12 cellular contexts compared by ENCODE assay signal in genomic region chr10:126199221-126199998, GRCh38.
DNase-seq lines count a peak whose midpoint lies in the region; ATAC-seq, FAIRE-seq and TF ChIP-seq lines count a peak whose summit lies in the region.
"Had no signal": no experiment of that assay in that cellular context is flagged by ENCODE, and none has a peak within 500 bp of the region (broad histone marks: within the 10 kb centered on the region; RNA-seq: fewer than 3 reads in every experiment).

No MANE protein-coding gene starts in this region.

- H3K4me1 ChIP-seq in adipocyte (ENCODE audit: control insufficient read depth, insufficient read depth, low read length) (peaks cover 12% of the 10 kb centered on the region), hepatocyte (ENCODE audit: insufficient read depth) (no peaks in the 10 kb centered on the region), tibial artery (peaks cover 0 to 33% (median 7%) of the 10 kb centered on the region in 4 donors)

- H3K36me3 ChIP-seq in adipocyte (ENCODE audit: control insufficient read depth, insufficient read depth, low read length, severe bottlenecking): no peaks in the 10 kb centered on the region
- H3K36me3 ChIP-seq in hepatocyte (replicated peaks; ENCODE audit: insufficient read depth, low read depth): no peaks in the 10 kb centered on the region
- H3K36me3 ChIP-seq in tibial artery: no peaks in the 10 kb centered on the region

- intact Hi-C loops in tibial artery (cut with DNase I; ENCODE audit: low total_unique reads): no loop called here

- no peak for ATAC-seq in HG02884 (IDR thresholded peaks at IDR 0.05; ENCODE audit: unreplicated experiment)

- no peaks in the 10 kb centered on the region for H3K9me2 ChIP-seq in hepatocyte (replicated peaks; ENCODE audit: insufficient read depth)

- WGBS in hepatocyte (ENCODE audit: low lambda C conversion rate, missing lambda C conversion rate): 73% methylated on average over 13 of the region's 13 CpGs

- TF ChIP-seq CTCF in hepatocyte (IDR thresholded peaks at IDR 0.05; ENCODE audit: poor library complexity) (no peak), tibial artery (IDR thresholded peaks at IDR 0.05) (no peak)

- peak overlapping the region; percentile 11 for H3K4me3 ChIP-seq in adipocyte (ENCODE audit: low read length)
- H3K4me3 ChIP-seq in hepatocyte: no peak overlapping the region
- H3K4me3 ChIP-seq in tibial artery: no peak overlapping the region

- no peak overlapping the region for H3K4me2 ChIP-seq in hepatocyte

- peak; percentile 16 for DNase-seq in AG08396 (ENCODE audit: low spot score)
- peak; percentile 75 for DNase-seq in HTR-8/SVneo (ENCODE audit: insufficient read length, low spot score)
- DNase-seq in adipocyte (ENCODE audit: low read depth): peak; percentile 95
- peak; percentile 58 for DNase-seq in hepatocyte (ENCODE audit: low spot score)
- DNase-seq in retina: no peak
- DNase-seq in T-helper 9 cell: no peak
- no peak for DNase-seq in tibial artery
- DNase-seq: anterior cingulate cortex; CD4-positive, CD25-positive, alpha-beta regulatory T cell; kidney glomerular epithelial cell; NCI-H146 had no signal

- H2AFZ ChIP-seq in hepatocyte: no peak overlapping the region

- no peaks in the 10 kb centered on the region for H3K79me2 ChIP-seq in hepatocyte

- no peaks in the 10 kb centered on the region for H3K27me3 ChIP-seq in adipocyte (replicated peaks; ENCODE audit: control insufficient read depth, insufficient read depth, low read length)
- H3K27me3 ChIP-seq in hepatocyte: no peaks in the 10 kb centered on the region
- H3K27me3 ChIP-seq in tibial artery: no peaks in the 10 kb centered on the region

- no peaks in the 10 kb centered on the region for H4K20me1 ChIP-seq in hepatocyte (ENCODE audit: insufficient read depth, poor library complexity, severe bottlenecking)

- peak overlapping the region; percentile 18 for H3K9ac ChIP-seq in adipocyte (ENCODE audit: low read length)

- H3K9me3 ChIP-seq in adipocyte (ENCODE audit: control insufficient read depth, low read length) (no peaks in the 10 kb centered on the region), hepatocyte (ENCODE audit: low read depth) (no peaks in the 10 kb centered on the region), tibial artery (no peaks in the 10 kb centered on the region)

- H3K27ac ChIP-seq in hepatocyte (no peak overlapping the region), tibial artery (no peak overlapping the region)

- peak; percentile 84 for FAIRE-seq in HTR-8/SVneo (lab: Jason Lieb, UNC)

Comparison
In these comparisons a context has a peak if more than half of its experiments do, and no peak if none do; other contexts are left out.
1. DNase-seq: peak in AG08396 (single experiment), HTR-8/SVneo (single experiment), adipocyte (single experiment) and hepatocyte (single experiment); none in retina (single experiment), T-helper 9 cell (single experiment) and tibial artery (0 of 2).